Comparison of ENCODE assay signal across 11 cellular contexts in genomic region chr13:70249332-70250064, GRCh38.
DNase-seq lines count a peak whose midpoint lies in the region; ATAC-seq, FAIRE-seq and TF ChIP-seq lines count a peak whose summit lies in the region.
"Had no signal": no experiment of that assay in that cellular context is flagged by ENCODE, and none has a peak within 500 bp of the region (broad histone marks: within the 10 kb centered on the region; RNA-seq: fewer than 3 reads in every experiment).

No MANE protein-coding gene starts in this region.

- H3K27me3 ChIP-seq in fibroblast of lung (ENCODE audit: control insufficient read depth, insufficient read depth, low read length) (no peaks in the 10 kb centered on the region), small intestine (ENCODE audit: control insufficient read depth in 2 of 2, insufficient read depth in 2 of 2, low read length in 2 of 2) (no peaks in the 10 kb centered on the region)
- H3K27me3 ChIP-seq: right atrium auricular region, SJCRH30 had no signal

- H3K79me2 ChIP-seq in fibroblast of lung (ENCODE audit: control insufficient read depth, insufficient read depth, low read length), result no peaks in the 10 kb centered on the region

- H3K4me1 ChIP-seq in fibroblast of lung (ENCODE audit: control insufficient read depth, extremely low read depth, insufficient read depth, low read length), result no peaks in the 10 kb centered on the region
- H3K4me1 ChIP-seq in small intestine (ENCODE audit: control insufficient read depth in 2 of 2, insufficient read depth in 1 of 2, low read depth in 1 of 2, low read length in 1 of 2), result no peaks in the 10 kb centered on the region
- H3K4me1 ChIP-seq: right atrium auricular region, SJCRH30 had no signal

- H3K9me3 ChIP-seq in fibroblast of lung (ENCODE audit: control insufficient read depth, insufficient read depth, low read depth, low read length) (no peaks in the 10 kb centered on the region), small intestine (ENCODE audit: control insufficient read depth, low read depth) (no peaks in the 10 kb centered on the region)
- H3K9me3 ChIP-seq: right atrium auricular region, SJCRH30 had no signal

- H3K27ac ChIP-seq in fibroblast of lung (ENCODE audit: insufficient read depth, low read length) (no peak overlapping the region), small intestine (ENCODE audit: low read depth in 1 of 2, low read length in 1 of 2) (no peak overlapping the region)
- H3K27ac ChIP-seq: right atrium auricular region, SJCRH30 had no signal

- WGBS in small intestine, 3 donors, result 85 to 91% (median 88%) methylated on average over 8 of the region's 8 CpGs

- no peaks in the 10 kb centered on the region for H4K20me1 ChIP-seq in fibroblast of lung (ENCODE audit: control insufficient read depth, extremely low read depth, insufficient read depth, low read length)

- no peak overlapping the region for H2AFZ ChIP-seq in fibroblast of lung (ENCODE audit: low read length)

- no peaks in the 10 kb centered on the region for H3K36me3 Mint-ChIP-seq in osteocyte (ENCODE audit: unreplicated experiment)

- FAIRE-seq in small intestine (lab: Jason Lieb, UNC), result no peak

- H3K4me2 ChIP-seq in fibroblast of lung (ENCODE audit: extremely low read depth, insufficient read depth, low read length), result no peak overlapping the region

- no peak for ATAC-seq in HG03439 (IDR thresholded peaks at IDR 0.05; ENCODE audit: unreplicated experiment)

- H3K27ac Mint-ChIP-seq in osteocyte (ENCODE audit: unreplicated experiment), result no peak overlapping the region

- no peak overlapping the region for H3K4me3 Mint-ChIP-seq in osteocyte (ENCODE audit: unreplicated experiment)

- H3K9ac ChIP-seq in fibroblast of lung (ENCODE audit: insufficient read depth, low read length), result no peak overlapping the region

- no peaks in the 10 kb centered on the region for H3K4me1 Mint-ChIP-seq in osteocyte (ENCODE audit: unreplicated experiment)

- H3K4me3 ChIP-seq in fibroblast of lung (replicated peaks in 1 of 4; ENCODE audit: control extremely low read depth in 1 of 4, insufficient read depth in 1 of 4, low read depth in 3 of 4, low read length in 4 of 4) (no peak overlapping the region), small intestine (ENCODE audit: low read depth in 1 of 2, low read length in 2 of 2) (no peak overlapping the region)
- H3K4me3 ChIP-seq: lung, right atrium auricular region, SJCRH30 had no signal

- in situ Hi-C loops in GM13977 (cut with MboI; ENCODE audit: low pct_unique_long_range_greater_than_20kb, low sequenced_read_pairs, unreplicated experiment), result no loop called here

- TF ChIP-seq CTCF in fibroblast of lung (conservative IDR thresholded peaks at IDR 0.05 in 1 of 2, IDR thresholded peaks at IDR 0.05 in 1 of 2; ENCODE audit: low read depth in 1 of 2, low read length in 2 of 2) (no peak), osteocyte (IDR thresholded peaks at IDR 0.05) (no peak), GM13977 (IDR thresholded peaks at IDR 0.05; ENCODE audit: extremely low read depth, insufficient read depth, missing control alignments) (no peak)

- H3K36me3 ChIP-seq in fibroblast of lung (ENCODE audit: control insufficient read depth, insufficient read depth, low read length), result no peaks in the 10 kb centered on the region
- no peaks in the 10 kb centered on the region for H3K36me3 ChIP-seq in small intestine (ENCODE audit: control insufficient read depth in 2 of 2, insufficient read depth in 2 of 2, low read length in 2 of 2)
- H3K36me3 ChIP-seq: right atrium auricular region, SJCRH30 had no signal

- H3K27me3 Mint-ChIP-seq in osteocyte (ENCODE audit: unreplicated experiment), result no peaks in the 10 kb centered on the region

- DNase-seq in HT-29 (ENCODE audit: low spot score) (peak; percentile 63), RKO (ENCODE audit: low spot score) (peak; percentile 85), fibroblast of lung (ENCODE audit: low read depth in 2 of 2) (peak; percentile 13 to 83), small intestine (peak; percentile 2), osteocyte (ENCODE audit: extremely low spot score, unreplicated experiment) (no peak), GM13977 (ENCODE audit: low spot score) (no peak)
- DNase-seq: activated CD4-positive, alpha-beta T cell treated with anti-CD3 and anti-CD28 coated beads, Interleukin-2, amount 50 U/mL, for 4 hours had no signal

- peaks cover 32% of the 10 kb centered on the region for H3K9me3 Mint-ChIP-seq in osteocyte (ENCODE audit: unreplicated experiment)

Comparison
In these comparisons a context has a peak if more than half of its experiments do, and no peak if none do; other contexts are left out.
1. DNase-seq: peak in HT-29 (single experiment), RKO (single experiment), fibroblast of lung (2 of 2) and small intestine (single experiment); none in osteocyte (single experiment) and GM13977 (single experiment).